ENCODE assay signal across 17 cellular contexts in the genomic region with DNA sequence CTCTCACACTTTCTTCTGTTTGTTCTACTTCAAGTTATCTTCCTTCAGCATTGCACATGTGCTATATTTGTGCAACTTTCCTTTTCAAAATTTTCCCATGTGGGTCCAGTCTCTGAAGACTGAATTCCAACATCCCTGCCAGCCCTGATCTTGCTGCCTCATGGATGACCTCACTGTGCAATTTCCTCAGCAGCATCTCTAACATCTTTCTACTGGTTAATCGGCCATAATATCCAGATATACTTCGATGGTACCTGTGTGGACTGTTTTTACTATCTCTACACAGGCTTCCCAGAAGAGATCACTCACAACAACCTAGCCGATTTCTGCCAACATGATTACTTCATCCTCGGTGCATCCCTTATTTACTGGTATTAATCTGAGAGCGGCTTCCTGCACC. TPM values are rescaled to one million over a fixed set of nuclear protein-coding genes. Genes with fewer than 3 reads are reported as not detected.
DNase-seq lines count a peak whose midpoint lies in the region; ATAC-seq and TF ChIP-seq lines count a peak whose summit lies in the region.
"Had no signal": no experiment of that assay in that cellular context is flagged by ENCODE, and none has a peak within 500 bp of the region (broad histone marks: within the 10 kb centered on the region; RNA-seq: fewer than 3 reads in every experiment).

No MANE protein-coding gene starts in this region.

- intact Hi-C loops in left ventricle myocardium inferior (cut with micrococcal nuclease) = no loop called here
- intact Hi-C loops in Right ventricle myocardium inferior (cut with DNase I) = no loop called here

- ATAC-seq in Right ventricle myocardium inferior (no peak), GM18873 (IDR thresholded peaks at IDR 0.05; ENCODE audit: low FRiP score, unreplicated experiment) (no peak), HG03378 (IDR thresholded peaks at IDR 0.05; ENCODE audit: unreplicated experiment) (no peak)
- ATAC-seq: effector memory CD8-positive, alpha-beta T cell; K562; T-helper 17 cell had no signal

- no peaks in the 10 kb centered on the region for H3K27me3 ChIP-seq in left ventricle myocardium inferior (ENCODE audit: low read depth)

- peaks cover 54% of the 10 kb centered on the region for H3K4me1 Mint-ChIP-seq in brain
- H3K4me1 Mint-ChIP-seq: B cell, T-helper 17 cell had no signal

- peaks cover 0 to 3% (median 0%) of the 10 kb centered on the region in 5 experiments for H3K9me3 Mint-ChIP-seq in brain
- H3K9me3 Mint-ChIP-seq: activated T-helper 2 cell treated with anti-CD3 and anti-CD28 coated beads, Interferon-gamma antibody, Interleukin-2, Interleukin-4, amounts not matched to agents 10 μg/mL and 5 μg/mL and 100 μg/mL, durations not matched to agents 14 hours and 24 hours and 36 hours had no signal

- H3K4me3 Mint-ChIP-seq in brain = peak overlapping the region in 2 of 5 experiments; percentile 67 to 75
- H3K4me3 Mint-ChIP-seq: B cell; effector memory CD8-positive, alpha-beta T cell; T-helper 17 cell had no signal

- H3K27ac ChIP-seq in left ventricle myocardium inferior (replicated peaks) (no peak overlapping the region), temporal lobe (ENCODE audit: low read depth, low read length) (peak overlapping the region; percentile 41)

- no peaks in the 10 kb centered on the region for H3K4me1 ChIP-seq in left ventricle myocardium inferior

- no peaks in the 10 kb centered on the region for H3K9me3 ChIP-seq in left ventricle myocardium inferior (replicated peaks)

- H3K36me3 ChIP-seq in left ventricle myocardium inferior = no peaks in the 10 kb centered on the region

- H3K27ac Mint-ChIP-seq in brain = peak overlapping the region in 4 of 5 experiments; percentile 19 to 92 (median 64)
- H3K27ac Mint-ChIP-seq: activated T-helper 2 cell treated with anti-CD3 and anti-CD28 coated beads, Interferon-gamma antibody, Interleukin-2, Interleukin-4, amounts not matched to agents 10 μg/mL and 5 μg/mL and 100 μg/mL, durations not matched to agents 14 hours and 24 hours and 36 hours; B cell; effector memory CD8-positive, alpha-beta T cell; T-helper 17 cell had no signal

- peaks cover 26% of the 10 kb centered on the region for H3K36me3 Mint-ChIP-seq in brain

- H3K27me3 Mint-ChIP-seq in brain = no peaks in the 10 kb centered on the region
- H3K27me3 Mint-ChIP-seq: B cell; effector memory CD8-positive, alpha-beta T cell; T-helper 17 cell had no signal

- DNase-seq in left ventricle myocardium inferior (no peak), Right ventricle myocardium inferior (ENCODE audit: missing footprints) (no peak), NCI-H226 (peak; percentile 3), GF-D8 (lab: John Stamatoyannopoulos, UW) (no peak)
- DNase-seq: activated CD4-positive, alpha-beta T cell treated with anti-CD3 and anti-CD28 coated beads, Interleukin-2, amount 50 U/mL, for 4 hours; effector memory CD8-positive, alpha-beta T cell; NCI-H2107; stimulated activated CD4-positive, alpha-beta T cell treated with anti-CD3 and anti-CD28 coated beads, Interleukin-2, amount 100 ng/mL, for 48 hours; T-helper 17 cell had no signal

- TF ChIP-seq CTCF in left ventricle myocardium inferior (IDR thresholded peaks at IDR 0.05; ENCODE audit: borderline replicate concordance) (no peak), brain (conservative IDR thresholded peaks at IDR 0.05) (no peak)

- peak overlapping the region; percentile 18 for H3K4me3 ChIP-seq in left ventricle myocardium inferior
- H3K4me3 ChIP-seq: K562 had no signal

RNA-seq across cellular contexts. Expression of gene GPM6A, which starts 41.5 kb away (rescaled TPM):
- 0.30 TPM for total RNA-seq in left ventricle myocardium inferior
- 0.49 TPM for total RNA-seq in Right ventricle myocardium inferior
- 145 TPM for polyA plus RNA-seq in brain (ENCODE audit: insufficient read depth, low read depth, low replicate concordance)
- 1,906 TPM for total RNA-seq in temporal lobe
- total RNA-seq: activated T-helper 2 cell treated with anti-CD3 and anti-CD28 coated beads, Interferon-gamma antibody, Interleukin-2, Interleukin-4, amounts not matched to agents 10 μg/mL and 5 μg/mL and 100 μg/mL, durations not matched to agents 14 hours and 24 hours and 36 hours; bronchial epithelial cell; K562; T-helper 17 cell had no signal
- polyA plus RNA-seq: K562 had no signal

Comparison
In these comparisons a context has a peak if more than half of its experiments do, and no peak if none do; other contexts are left out.
1. RNA of gene GPM6A, which starts 41.5 kb away (total RNA-seq): 1,906 TPM in temporal lobe (single experiment); 0.49 TPM in Right ventricle myocardium inferior (single experiment) and 0.30 TPM in left ventricle myocardium inferior (single experiment); every median in the first group is over 1,000 times any median in the second.